ENCODE assay signal across 8 cellular contexts in genomic region chr20:37178839-37179670, GRCh38. TPM values are rescaled to one million over a fixed set of nuclear protein-coding genes. Genes with fewer than 3 reads are reported as not detected.
DNase-seq lines count a peak whose midpoint lies in the region; ATAC-seq and TF ChIP-seq lines count a peak whose summit lies in the region.

MROH8 (minus strand) TSS chr20:37179548.
RPN2 (plus strand) TSS chr20:37179330; CDS start chr20:37179357, 27 bp downstream.

- H3K9me3 Mint-ChIP-seq in GM23338 (no peaks in the 10 kb centered on the region), naive B cell (no peaks in the 10 kb centered on the region)
- H3K9me3 Mint-ChIP-seq in stimulated activated effector memory CD8-positive, alpha-beta T cell treated with anti-CD3 and anti-CD28 coated beads, Interleukin-12 subunit alpha, Interleukin-12 subunit beta, amount 100 ng/mL, for 72 hours: no peaks in the 10 kb centered on the region

- ATAC-seq in GM23338: peak; percentile 98
- ATAC-seq in naive B cell (ENCODE audit: low read depth in 2 of 2): peak; percentile 92 to 94
- peak; percentile 97 for ATAC-seq in stimulated activated effector memory CD8-positive, alpha-beta T cell treated with anti-CD3 and anti-CD28 coated beads, Interleukin-12 subunit alpha, Interleukin-12 subunit beta, amount 100 ng/mL, for 72 hours

- H3K4me1 Mint-ChIP-seq in GM23338 (peaks cover 12% of the 10 kb centered on the region), naive B cell (peaks cover 31 to 56% (median 47%) of the 10 kb centered on the region in 3 donors)
- peaks cover 43% of the 10 kb centered on the region for H3K4me1 Mint-ChIP-seq in stimulated activated effector memory CD8-positive, alpha-beta T cell treated with anti-CD3 and anti-CD28 coated beads, Interleukin-12 subunit alpha, Interleukin-12 subunit beta, amount 100 ng/mL, for 72 hours

- H2AFZ ChIP-seq in GM23338: peak within 1 kb of the TSS; percentile 78; the same call in 1 of the 2 replicates

- H3K79me2 ChIP-seq in GM23338 (replicated peaks; ENCODE audit: insufficient read depth): peaks cover 50% of the 10 kb centered on the region

- DNase-seq in Daoy (ENCODE audit: low read depth): peak; percentile 97
- peak; percentile 99 for DNase-seq in GM23338 (ENCODE audit: low spot score)
- DNase-seq in Kasumi-1 (lab: John Stamatoyannopoulos, UW): peak; percentile 96 to 97
- peak; percentile 99 for DNase-seq in RKO (ENCODE audit: low spot score)
- peak; percentile 90 to 92 for DNase-seq in activated T-helper 1 cell treated with anti-CD3 and anti-CD28 coated beads, Interleukin-2, amount 50 U/mL, for 16 hours (ENCODE audit: low read depth in 1 of 2, low spot score in 1 of 2)
- peak; percentile 99 for DNase-seq in fibroblast of gingiva (ENCODE audit: low read depth)
- DNase-seq in naive B cell: peak; percentile 93
- peak; percentile 87 to 97 for DNase-seq in stimulated activated effector memory CD8-positive, alpha-beta T cell treated with anti-CD3 and anti-CD28 coated beads, Interleukin-12 subunit alpha, Interleukin-12 subunit beta, amount 100 ng/mL, for 72 hours (ENCODE audit: low spot score in 2 of 2)

- H3K4me1 ChIP-seq in GM23338 (ENCODE audit: insufficient read depth): peaks cover 8% of the 10 kb centered on the region

- peak within 1 kb of the TSS; percentile 96 for H3K27ac ChIP-seq in GM23338 (ENCODE audit: low read depth)

- H3K4me3 ChIP-seq in GM23338: peak within 1 kb of the TSS; percentile 97

- H3K4me2 ChIP-seq in GM23338: peak within 1 kb of the TSS; percentile 99

- no peaks in the 10 kb centered on the region for H3K9me2 ChIP-seq in GM23338 (ENCODE audit: insufficient read depth)

- H3F3A ChIP-seq in GM23338 (replicated peaks; ENCODE audit: low read depth): 0 out of 2 replicates have a peak, but pooled peaks cover 4% of the 10 kb centered on the region

- H4K20me1 ChIP-seq in GM23338 (replicated peaks; ENCODE audit: insufficient read depth): peaks cover 44% of the 10 kb centered on the region

- H3K27ac Mint-ChIP-seq in GM23338 (peak within 1 kb of the TSS; percentile 98), naive B cell (peak within 1 kb of the TSS; percentile 92 to 99 (median 98))
- H3K27ac Mint-ChIP-seq in stimulated activated effector memory CD8-positive, alpha-beta T cell treated with anti-CD3 and anti-CD28 coated beads, Interleukin-12 subunit alpha, Interleukin-12 subunit beta, amount 100 ng/mL, for 72 hours: peak within 1 kb of the TSS; percentile 98

- no peak for TF ChIP-seq CTCF in GM23338 (conservative IDR thresholded peaks at IDR 0.05; ENCODE audit: low read depth in 2 of 2)

- H3K36me3 Mint-ChIP-seq in GM23338 (ENCODE audit: low read depth) (peaks cover 18% of the 10 kb centered on the region), naive B cell (peaks cover 0 to under 1% of the 10 kb centered on the region in 2 donors)
- H3K36me3 Mint-ChIP-seq in stimulated activated effector memory CD8-positive, alpha-beta T cell treated with anti-CD3 and anti-CD28 coated beads, Interleukin-12 subunit alpha, Interleukin-12 subunit beta, amount 100 ng/mL, for 72 hours: peaks cover 54% of the 10 kb centered on the region

- H3K4me3 Mint-ChIP-seq in GM23338: peak within 1 kb of the TSS; percentile 79
- peak within 1 kb of the TSS; percentile 93 to 100 (median 100) for H3K4me3 Mint-ChIP-seq in naive B cell
- H3K4me3 Mint-ChIP-seq in stimulated activated effector memory CD8-positive, alpha-beta T cell treated with anti-CD3 and anti-CD28 coated beads, Interleukin-12 subunit alpha, Interleukin-12 subunit beta, amount 100 ng/mL, for 72 hours: peak within 1 kb of the TSS; percentile 91

- H3K36me3 ChIP-seq in GM23338 (ENCODE audit: insufficient read depth): peaks cover 14% of the 10 kb centered on the region

- no peaks in the 10 kb centered on the region for H3K27me3 ChIP-seq in GM23338 (ENCODE audit: insufficient read depth)

- H3K27me3 Mint-ChIP-seq in GM23338 (ENCODE audit: insufficient read depth, low read depth, poor library complexity) (peaks cover 9% of the 10 kb centered on the region), naive B cell (no peaks in the 10 kb centered on the region)

TF ChIP-seq in GM23338, 12 proteins besides CTCF, POLR2A, EP300 and RAD21 (continues in another document):
- TF ChIP-seq STAT1 (IDR thresholded peaks at IDR 0.05; ENCODE audit: unreplicated experiment) (no peak), POLR2AphosphoS5 (IDR thresholded peaks at IDR 0.05; ENCODE audit: low read depth) (peak; percentile 73), ZNF462 (CRISPR knock-in tag; IDR thresholded peaks at IDR 0.05) (no peak), JUNB (IDR thresholded peaks at IDR 0.05; ENCODE audit: unreplicated experiment) (no peak), EZH2 (IDR thresholded peaks at IDR 0.05; ENCODE audit: low read depth, unreplicated experiment) (no peak), ETS1 (IDR thresholded peaks at IDR 0.05) (peak; percentile 57; the same call in 1 of the 2 replicates), NANOG (IDR thresholded peaks at IDR 0.05; ENCODE audit: borderline replicate concordance) (no peak)

RNA-seq across cellular contexts. Expression of gene MROH8, which starts in this region (rescaled TPM):
- total RNA-seq in Daoy (2014; rRNA removed; shearing (Covaris generic)): 0.11 TPM in 1 of 2 replicates, not detected in the other
- total RNA-seq in GM23338 (2014; rRNA removed; shearing (Covaris generic)): 0.63 TPM in 1 of 2 replicates, not detected in the other
- polyA plus RNA-seq in GM23338 (2016; fragmentation: Nextera tagmentation; extraction: Ambion mirVana): 0.50 and 0.68 TPM in 2 replicates
- 1 to 10 TPM in 5 of 6 donors, under 1 TPM in 1; 0.89 to 3.9 (median 2.2) TPM for polyA plus RNA-seq in naive B cell (ENCODE audit: low read depth in 6 of 6)

RNA-seq across cellular contexts. Expression of gene RPN2, which starts in this region (rescaled TPM):
- total RNA-seq in Daoy (2014; rRNA removed; shearing (Covaris generic)): 187 and 191 TPM in 2 replicates
- 267 and 302 TPM in 2 replicates for total RNA-seq in GM23338 (2014; rRNA removed; shearing (Covaris generic))
- polyA plus RNA-seq in GM23338 (2016; fragmentation: Nextera tagmentation; extraction: Ambion mirVana) (244 TPM in 2 replicates), naive B cell (ENCODE audit: low read depth in 6 of 6) (100 to 1,000 TPM; 190 to 343 (median 199) TPM)

Comparison
In these comparisons a context has a peak if more than half of its experiments do, and no peak if none do; other contexts are left out.
1. Peak in every context shown above with its lines: DNase-seq, ATAC-seq, H3K4me3 ChIP-seq and H3K27ac ChIP-seq.